8 cellular contexts compared by ENCODE assay signal in genomic region chr2:37168217-37168981, GRCh38. TPM values are rescaled to one million over a fixed set of nuclear protein-coding genes. Genes with fewer than 3 reads are reported as not detected.
A peak's percentile ranks its signal among the peaks of the same experiment; 100 is the strongest.
DNase-seq lines count a peak whose midpoint lies in the region; ATAC-seq, FAIRE-seq and TF ChIP-seq lines count a peak whose summit lies in the region.

No MANE protein-coding gene starts in this region.

- TF ChIP-seq CTCF in A549 (IDR thresholded peaks at IDR 0.05) (peak; percentile 81), IMR-90 (conservative IDR thresholded peaks at IDR 0.05; ENCODE audit: low read depth, low read length) (peak; percentile 70)

- intact Hi-C loops in IMR-90 (cut with micrococcal nuclease), result loop anchor here (1.0 to 10.0 kb wide), 4 partner anchors 63 to 726 kb away; partner anchors contain the start of genes CEBPZ, NDUFAF7 and PRKD3

- H2AFZ ChIP-seq in IMR-90 (replicated peaks; ENCODE audit: low read length, poor library complexity) (peak overlapping the region; percentile 28), mesenchymal stem cell (ENCODE audit: low read depth, low read length) (no peak overlapping the region)

- H4K20me1 ChIP-seq in IMR-90 (ENCODE audit: insufficient read depth, low read length), result no peaks in the 10 kb centered on the region

- H3K23ac ChIP-seq in IMR-90 (ENCODE audit: low read depth, low read length) (no peak overlapping the region), mesenchymal stem cell (ENCODE audit: low read length in 2 of 2) (no peak overlapping the region)

- H2BK15ac ChIP-seq in IMR-90 (ENCODE audit: low read depth, low read length) (no peak overlapping the region), mesenchymal stem cell (ENCODE audit: low read depth, poor library complexity, severe bottlenecking) (no peak overlapping the region)

- H3K36me3 ChIP-seq in IMR-90 (ENCODE audit: control insufficient read depth, insufficient read depth, low read length) (no peaks in the 10 kb centered on the region), mesenchymal stem cell (ENCODE audit: control insufficient read depth in 1 of 2, insufficient read depth in 2 of 2, low read depth in 1 of 2, low read length in 2 of 2) (no peaks in the 10 kb centered on the region)

- H3K36me3 Mint-ChIP-seq in effector memory CD8-positive, alpha-beta T cell (ENCODE audit: insufficient read depth), result peaks cover 7% of the 10 kb centered on the region

- H4K8ac ChIP-seq in IMR-90 (ENCODE audit: low read depth in 2 of 2, low read length in 2 of 2), result no peak overlapping the region; a peak in 1 of 4 replicates
- H4K8ac ChIP-seq in mesenchymal stem cell (ENCODE audit: low read length), result no peak overlapping the region

- no peak overlapping the region for H2BK20ac ChIP-seq in IMR-90 (ENCODE audit: low read depth, low read length)

- POLR2A ChIA-PET in A549 (lab: Yijun Ruan, JAX) (no interaction called here), IMR-90 (lab: Charles Lee; ENCODE audit: unreplicated experiment) (no interaction called here)

- in situ Hi-C loops in IMR-90 (cut with MboI; ENCODE audit: low sequenced_read_pairs), result loop anchor here (25.0 kb wide), 1 partner anchor 719 kb away; no protein-coding TSS in a partner anchor

- H3K18ac ChIP-seq in IMR-90 (ENCODE audit: low read depth, low read length) (no peak overlapping the region), mesenchymal stem cell (ENCODE audit: low read depth in 1 of 2, low read length in 2 of 2) (no peak overlapping the region)

- H3K9ac ChIP-seq in IMR-90 (ENCODE audit: low read depth, low read length), result no peak overlapping the region
- H3K9ac ChIP-seq in mesenchymal stem cell (ENCODE audit: low read length), result peak overlapping the region; percentile 47

- peak; percentile 59 for FAIRE-seq in A549 (lab: Jason Lieb, UNC)

- H3K9me3 ChIP-seq in A549 (peaks cover 31% of the 10 kb centered on the region), IMR-90 (ENCODE audit: control insufficient read depth, insufficient read depth, low read length) (0 out of 2 replicates have a peak, but pooled peaks cover 1% of the 10 kb centered on the region), mesenchymal stem cell (ENCODE audit: control insufficient read depth, low read length) (peaks cover 9% of the 10 kb centered on the region)

- peaks cover 3 to 8% of the 10 kb centered on the region in 2 donors for H3K9me3 Mint-ChIP-seq in effector memory CD8-positive, alpha-beta T cell

- CTCF ChIA-PET in A549 (lab: Yijun Ruan, JAX) (interaction anchor here (0.6 to 4.4 kb wide), 32 partner anchors 8 to 717 kb away, joined by 3 to 25 read pairs (median 4); partner anchors contain the start of genes EIF2AK2 and SULT6B1), IMR-90 (lab: Yijun Ruan, JAX) (interaction anchor here (0.6 to 1.4 kb wide), 4 partner anchors 9 to 709 kb away, joined by 3 to 7 read pairs (median 4); no protein-coding TSS in a partner anchor)

- no peak overlapping the region for H2AK9ac ChIP-seq in IMR-90 (replicated peaks; ENCODE audit: low read depth, low read length, poor library complexity)

- H3K27me3 Mint-ChIP-seq in effector memory CD8-positive, alpha-beta T cell, result no peaks in the 10 kb centered on the region

- H3K4me3 Mint-ChIP-seq in effector memory CD8-positive, alpha-beta T cell, result no peak overlapping the region

- no peak overlapping the region for H2BK12ac ChIP-seq in mesenchymal stem cell (ENCODE audit: low read length in 2 of 2)

- TF ChIP-seq EP300 in A549 (IDR thresholded peaks at IDR 0.05), result no peak

- H3K27ac ChIP-seq in A549 (peak overlapping the region; percentile 44 to 75), IMR-90 (ENCODE audit: insufficient read depth, low read length) (no peak overlapping the region), mesenchymal stem cell (ENCODE audit: low read length, poor library complexity, severe bottlenecking) (no peak overlapping the region)

- WGBS in A549 (ENCODE audit: missing lambda C conversion rate), result 45% methylated on average over 17 of the region's 17 CpGs
- WGBS in IMR-90 (ENCODE audit: extremely low coverage in 2 of 2, insufficient read length in 1 of 2), 2 experiments, result 100% methylated on average over 4 of the region's 17 CpGs; no CpG with 5 or more reads in 1 of the 2 experiments
- 65% methylated on average over 13 of the region's 17 CpGs for WGBS in mesenchymal stem cell

- TF ChIP-seq POLR2A in A549 (IDR thresholded peaks at IDR 0.05; ENCODE audit: low read length) (no peak), IMR-90 (IDR thresholded peaks at IDR 0.05; ENCODE audit: low read depth, low read length) (no peak)

- H2BK5ac ChIP-seq in IMR-90 (ENCODE audit: low read depth, low read length, poor library complexity, severe bottlenecking) (no peak overlapping the region), mesenchymal stem cell (ENCODE audit: low read depth, low read length, poor library complexity, severe bottlenecking) (no peak overlapping the region)

- peak; percentile 72 to 83 for TF ChIP-seq RAD21 in A549 (conservative IDR thresholded peaks at IDR 0.05 in 1 of 2, IDR thresholded peaks at IDR 0.05 in 1 of 2)
- peak; percentile 73 for TF ChIP-seq RAD21 in IMR-90 (IDR thresholded peaks at IDR 0.05; ENCODE audit: low read length)

- H3K9me1 ChIP-seq in IMR-90 (ENCODE audit: insufficient read depth, low read length), result no peaks in the 10 kb centered on the region

- no TSS peak for BruUV-seq in IMR-90 (replicated peaks; lab: Mats Ljungman, UMichigan)

- H3K4me1 Mint-ChIP-seq in effector memory CD8-positive, alpha-beta T cell (ENCODE audit: low read depth in 2 of 2), result no peaks in the 10 kb centered on the region

- H3K79me1 ChIP-seq in IMR-90 (ENCODE audit: low read depth in 1 of 2, low read length in 2 of 2) (no peaks in the 10 kb centered on the region), mesenchymal stem cell (replicated peaks; ENCODE audit: low read length, poor library complexity, severe bottlenecking) (no peaks in the 10 kb centered on the region)

- H4K5ac ChIP-seq in IMR-90 (ENCODE audit: low read depth, low read length), result no peak overlapping the region

- no peak overlapping the region for H3K56ac ChIP-seq in IMR-90 (ENCODE audit: extremely low read depth, insufficient read depth, low read length)

- peak; percentile 89 to 97 for ATAC-seq in A549
- ATAC-seq in IMR-90 (ENCODE audit: low read depth), result peak; percentile 97
- ATAC-seq in effector memory CD8-positive, alpha-beta T cell (replicated peaks), result peak; percentile 84
- ATAC-seq in HG03045 (IDR thresholded peaks at IDR 0.05; ENCODE audit: unreplicated experiment), result no peak
- no peak for ATAC-seq in GM21515 (IDR thresholded peaks at IDR 0.05; ENCODE audit: unreplicated experiment)

- H3K4me1 ChIP-seq in A549 (peaks cover 10% of the 10 kb centered on the region; the same call in 1 of the 3 replicates), IMR-90 (ENCODE audit: control insufficient read depth, insufficient read depth, low read length) (0 out of 2 replicates have a peak, but pooled peaks cover 2% of the 10 kb centered on the region), mesenchymal stem cell (ENCODE audit: control insufficient read depth, insufficient read depth, low read depth, low read length) (no peaks in the 10 kb centered on the region)

- H3K4ac ChIP-seq in IMR-90 (ENCODE audit: low read depth, low read length), result no peak overlapping the region
- H3K4ac ChIP-seq in mesenchymal stem cell (ENCODE audit: low read depth in 1 of 2, low read length in 2 of 2), result no peak overlapping the region

- no peak overlapping the region for H4K91ac ChIP-seq in IMR-90 (ENCODE audit: insufficient read depth, low read depth, low read length)
- H4K91ac ChIP-seq in mesenchymal stem cell (ENCODE audit: low read length), result no peak overlapping the region

- H3K27me3 ChIP-seq in IMR-90 (ENCODE audit: control insufficient read depth, insufficient read depth, low read length) (no peaks in the 10 kb centered on the region), mesenchymal stem cell (ENCODE audit: control insufficient read depth in 1 of 2, insufficient read depth in 1 of 2, low read length in 2 of 2) (no peaks in the 10 kb centered on the region)

- dilution Hi-C loops in IMR-90 (cut with HindIII; ENCODE audit: low sequenced_read_pairs, unreplicated experiment), result no loop called here

- H2AK5ac ChIP-seq in IMR-90 (ENCODE audit: low read depth, low read length) (no peak overlapping the region), mesenchymal stem cell (ENCODE audit: low read length, severe bottlenecking) (no peak overlapping the region)

- H3K4me3 ChIP-seq in A549 (no peak overlapping the region), IMR-90 (ENCODE audit: insufficient read depth, low read depth, low read length) (no peak overlapping the region), mesenchymal stem cell (ENCODE audit: insufficient read depth in 1 of 2, low read depth in 1 of 2, low read length in 2 of 2) (no peak overlapping the region)

- H2BK120ac ChIP-seq in IMR-90 (ENCODE audit: low read depth, low read length) (no peak overlapping the region), mesenchymal stem cell (ENCODE audit: low read depth, low read length) (no peak overlapping the region)

- H3K14ac ChIP-seq in IMR-90 (replicated peaks; ENCODE audit: low read depth, low read length) (no peak overlapping the region), mesenchymal stem cell (ENCODE audit: low read length in 2 of 2) (no peak overlapping the region)

- no peak overlapping the region for H3K27ac Mint-ChIP-seq in effector memory CD8-positive, alpha-beta T cell

- DNase-seq in A549 (ENCODE audit: low read depth in 1 of 2, low spot score in 1 of 2) (peak; percentile 60 to 78), ELR (ENCODE audit: low read depth) (peak; percentile 66), IMR-90 (peak; percentile 55), SK-N-DZ (ENCODE audit: low spot score) (peak; percentile 38), mesenchymal stem cell (peak; percentile 58)
- DNase-seq in effector memory CD8-positive, alpha-beta T cell, result peak in 2 of 3 experiments; percentile 9 to 23

- H3K4me2 ChIP-seq in A549, result peak overlapping the region; percentile 41
- H3K4me2 ChIP-seq in IMR-90 (ENCODE audit: low read depth, low read length), result no peak overlapping the region
- H3K4me2 ChIP-seq in mesenchymal stem cell (ENCODE audit: low read length, poor library complexity, severe bottlenecking), result no peak overlapping the region

RNA-seq across cellular contexts. Expression of gene EIF2AK2, which starts 11.6 kb away (rescaled TPM):
- 34.6 and 47.2 TPM in 2 replicates for polyA plus RNA-seq in A549 (2011; rRNA removed)
- 8.7 and 10.3 TPM in 2 replicates for polyA plus RNA-seq in A549 (2012; cell fraction: cytosol; rRNA removed)
- 4.8 and 8.6 TPM in 2 replicates for polyA plus RNA-seq in A549 (2012; cell fraction: nucleus; rRNA removed)
- 27.1 to 30.1 TPM (median 29.8 TPM) in 3 replicates for polyA plus RNA-seq in A549 (2017; fragmentation: RNase III; extraction: RNeasy Plus Mini Kit Qiagen cat#74134 plus additional on column Dnase treatment)
- polyA minus RNA-seq in A549 (2011; rRNA and poly(A)+ RNA removed), result 16.5 and 22.6 TPM in 2 replicates
- 16.8 and 32.2 TPM in 2 replicates for total RNA-seq in IMR-90 (2012; rRNA removed)
- 7.3 and 10.2 TPM in 2 replicates for polyA plus RNA-seq in IMR-90 (2012; rRNA removed)
- polyA plus RNA-seq in IMR-90 (2012; cell fraction: cytosol; rRNA removed), result 3.1 and 3.5 TPM in 2 replicates
- 2.0 and 9.7 TPM in 2 replicates for polyA plus RNA-seq in IMR-90 (2012; cell fraction: nucleus; rRNA removed; ENCODE audit: low replicate concordance)
- 6.5 and 10.7 TPM in 2 replicates for polyA plus RNA-seq in SK-N-DZ (2014; cell fraction: cytosol; rRNA removed)
- polyA plus RNA-seq in SK-N-DZ (2014; cell fraction: nucleus; rRNA removed), result 2.9 and 3.1 TPM in 2 replicates
- 38.2 TPM for polyA plus RNA-seq in mesenchymal stem cell (2013, experiment 1 of 2)
- polyA plus RNA-seq in mesenchymal stem cell (2013, experiment 2 of 2), result 39.0 TPM

RNA-seq across cellular contexts. Expression of gene SULT6B1, which starts 20.1 kb away (rescaled TPM):
- not detected in 2 replicates for polyA plus RNA-seq in A549 (2011; rRNA removed)
- not detected in 2 replicates for polyA plus RNA-seq in A549 (2012; cell fraction: cytosol; rRNA removed)
- not detected in 2 replicates for polyA plus RNA-seq in A549 (2012; cell fraction: nucleus; rRNA removed)
- polyA plus RNA-seq in A549 (2017; fragmentation: RNase III; extraction: RNeasy Plus Mini Kit Qiagen cat#74134 plus additional on column Dnase treatment), result not detected in 3 replicates
- not detected in 2 replicates for polyA minus RNA-seq in A549 (2011; rRNA and poly(A)+ RNA removed)
- not detected in 2 replicates for total RNA-seq in IMR-90 (2012; rRNA removed)
- polyA plus RNA-seq in IMR-90 (2012; rRNA removed), result not detected in 2 replicates
- polyA plus RNA-seq in IMR-90 (2012; cell fraction: cytosol; rRNA removed), result not detected in 2 replicates
- not detected in 2 replicates for polyA plus RNA-seq in IMR-90 (2012; cell fraction: nucleus; rRNA removed; ENCODE audit: low replicate concordance)
- not detected in 2 replicates for polyA plus RNA-seq in SK-N-DZ (2014; cell fraction: cytosol; rRNA removed)
- not detected in 2 replicates for polyA plus RNA-seq in SK-N-DZ (2014; cell fraction: nucleus; rRNA removed)
- polyA plus RNA-seq in mesenchymal stem cell (2013, experiment 1 of 2), result not detected
- polyA plus RNA-seq in mesenchymal stem cell (2013, experiment 2 of 2), result not detected

RNA-seq across cellular contexts. Expression of gene CEBPZOS, which starts 27.9 kb away (rescaled TPM):
- polyA plus RNA-seq in A549 (2011; rRNA removed) (78.1 and 87.4 TPM in 2 replicates), A549 (2017; fragmentation: RNase III; extraction: RNeasy Plus Mini Kit Qiagen cat#74134 plus additional on column Dnase treatment) (55.9 to 69.2 TPM (median 61.3 TPM) in 3 replicates), IMR-90 (2012; rRNA removed) (26.3 and 31.5 TPM in 2 replicates)
- polyA plus RNA-seq in A549 (2012; cell fraction: cytosol; rRNA removed), result 32.8 and 33.3 TPM in 2 replicates
- 8.1 and 18.3 TPM in 2 replicates for polyA plus RNA-seq in A549 (2012; cell fraction: nucleus; rRNA removed)
- polyA minus RNA-seq in A549 (2011; rRNA and poly(A)+ RNA removed), result 22.6 and 22.7 TPM in 2 replicates
- total RNA-seq in IMR-90 (2012; rRNA removed), result 16.8 and 23.3 TPM in 2 replicates
- 8.6 and 20.8 TPM in 2 replicates for polyA plus RNA-seq in IMR-90 (2012; cell fraction: cytosol; rRNA removed)
- polyA plus RNA-seq in IMR-90 (2012; cell fraction: nucleus; rRNA removed; ENCODE audit: low replicate concordance), result 2.9 and 16.4 TPM in 2 replicates
- polyA plus RNA-seq in SK-N-DZ (2014; cell fraction: cytosol; rRNA removed), result 19.5 and 25.3 TPM in 2 replicates
- 13.6 and 14.8 TPM in 2 replicates for polyA plus RNA-seq in SK-N-DZ (2014; cell fraction: nucleus; rRNA removed)
- 41.3 TPM for polyA plus RNA-seq in mesenchymal stem cell (2013, experiment 1 of 2)
- 42.9 TPM for polyA plus RNA-seq in mesenchymal stem cell (2013, experiment 2 of 2)

Comparison
In these comparisons a context has a peak if more than half of its experiments do, and no peak if none do; other contexts are left out.
1. ATAC-seq: peak in A549 (2 of 2), IMR-90 (single experiment) and effector memory CD8-positive, alpha-beta T cell (single experiment); none in HG03045 (single experiment) and GM21515 (single experiment).
2. DNase-seq: peak in every context shown above with its lines; median percentile 69 in A549; 66 in ELR; 58 in mesenchymal stem cell; 55 in IMR-90; 38 in SK-N-DZ; 16 in effector memory CD8-positive, alpha-beta T cell.
3. H3K27ac ChIP-seq: peak in A549 (2 of 2); none in IMR-90 (single experiment) and mesenchymal stem cell (single experiment).